1 cellular context compared by ENCODE assay signal in genomic region chr12:113477171-113477841, GRCh38.
TF ChIP-seq lines count a peak whose summit lies in the region.

No MANE protein-coding gene starts in this region.

TF ChIP-seq in SK-N-SH treated with all-trans-retinoic acid at 6 μM for 48 hours, 23 proteins besides CTCF, POLR2A, EP300 and RAD21 (continued from another document):
- TF ChIP-seq CSRNP3 (CRISPR knock-in tag; IDR thresholded peaks at IDR 0.05) (no peak), ESRRG (CRISPR knock-in tag; IDR thresholded peaks at IDR 0.05) (no peak), OSR1 (CRISPR knock-in tag; IDR thresholded peaks at IDR 0.05) (no peak), PPARA (CRISPR knock-in tag; IDR thresholded peaks at IDR 0.05; ENCODE audit: borderline replicate concordance) (no peak), POU6F1 (CRISPR knock-in tag; IDR thresholded peaks at IDR 0.05; ENCODE audit: borderline replicate concordance, low read depth) (no peak)
